25 cellular contexts compared by ENCODE assay signal in genomic region chr14:100629696-100630095, GRCh38. TPM values are rescaled to one million over a fixed set of nuclear protein-coding genes. Genes with fewer than 3 reads are reported as not detected.
DNase-seq lines count a peak whose midpoint lies in the region; ATAC-seq lines count a peak whose summit lies in the region.
"Had no signal": no experiment of that assay in that cellular context is flagged by ENCODE, and none has a peak within 500 bp of the region (broad histone marks: within the 10 kb centered on the region; RNA-seq: fewer than 3 reads in every experiment).

No MANE protein-coding gene starts in this region.

- H2AK5ac ChIP-seq in neuronal stem cell (ENCODE audit: low read depth, low read length): peak overlapping the region; percentile 73

- no peak overlapping the region for H2BK12ac ChIP-seq in neuronal stem cell (ENCODE audit: low read length)

- no peak overlapping the region for H2AFZ ChIP-seq in neuronal stem cell (ENCODE audit: low read length)
- H2AFZ ChIP-seq: hepatocyte, parathyroid adenoma, PC-9 had no signal

- peaks cover 0 to 21% (median 0%) of the 10 kb centered on the region in 3 experiments for H3K27me3 ChIP-seq in neuronal stem cell (ENCODE audit: control insufficient read depth in 3 of 3, insufficient read depth in 3 of 3, low read depth in 1 of 3, low read length in 3 of 3)
- H3K27me3 ChIP-seq: thyroid gland had no signal

- H3K14ac ChIP-seq in neuronal stem cell (ENCODE audit: low read length): peak overlapping the region; percentile 39

- H3K27ac ChIP-seq in neuronal stem cell (replicated peaks; ENCODE audit: low read length): no peak overlapping the region
- H3K27ac ChIP-seq: hepatocyte, HL-60, lower lobe of right lung, parathyroid adenoma, PC-9, thyroid gland, WERI-Rb-1 had no signal

- H3K18ac ChIP-seq in neuronal stem cell (ENCODE audit: low read length): peak overlapping the region; percentile 70

- no peak overlapping the region for H3K4me2 ChIP-seq in neuronal stem cell (ENCODE audit: insufficient read depth, low read length, poor library complexity, severe bottlenecking)
- H3K4me2 ChIP-seq: hepatocyte, PC-9 had no signal

- H3K79me1 ChIP-seq in neuronal stem cell (ENCODE audit: low read depth, low read length): no peaks in the 10 kb centered on the region

- H4K8ac ChIP-seq in neuronal stem cell (ENCODE audit: low read depth, low read length): no peak overlapping the region

- no peak overlapping the region for H3K4ac ChIP-seq in neuronal stem cell (ENCODE audit: low read length)

- WGBS in neuronal stem cell (ENCODE audit: extremely low coverage in 2 of 2, insufficient read length in 2 of 2, insufficient replicate concordance in 1 of 2), 2 donors: no CpG with 5 or more reads among the region's 15 CpGs

- no peak overlapping the region for H3K9ac ChIP-seq in neuronal stem cell (ENCODE audit: low read depth, low read length, poor library complexity)
- H3K9ac ChIP-seq: parathyroid adenoma had no signal

- no peaks in the 10 kb centered on the region for H3K4me1 ChIP-seq in neuronal stem cell (ENCODE audit: control insufficient read depth in 2 of 2, insufficient read depth in 1 of 2, low read depth in 1 of 2, low read length in 2 of 2)
- H3K4me1 ChIP-seq: lower lobe of right lung, parathyroid adenoma, thyroid gland had no signal

- H4K91ac ChIP-seq in neuronal stem cell (ENCODE audit: low read depth, low read length, poor library complexity): no peak overlapping the region

- DNase-seq in DMS 273 treated with DMSO at 0.1 percent for 48 hours (lab: John Stamatoyannopoulos, UW) (peak; percentile 43), M059J (ENCODE audit: low read depth) (peak; percentile 86), cerebellar cortex (ENCODE audit: low spot score) (peak; percentile 52), neuronal stem cell (ENCODE audit: low spot score) (no peak), NOMO-1 treated with DMSO at 0.1 percent for 48 hours (lab: John Stamatoyannopoulos, UW; ENCODE audit: unreplicated experiment) (no peak), DMS153 (lab: John Stamatoyannopoulos, UW) (no peak)
- DNase-seq: activated CD4-positive, alpha-beta T cell treated with anti-CD3 and anti-CD28 coated beads, Interleukin-2, amount 50 U/mL, for 1 hour; activated naive CD8-positive, alpha-beta T cell treated with anti-CD3 and anti-CD28 coated beads for 36 hours; dermis blood vessel endothelial cell; IMR-90; lower lobe of right lung; NCI-H1694; NCI-H2171 treated with DMSO at 0.1 percent for 48 hours; NCI-H82; PC-9; T-helper 1 cell; WERI-Rb-1 had no signal

- peak overlapping the region; percentile 26 for H3K23ac ChIP-seq in neuronal stem cell (ENCODE audit: low read depth, low read length, poor library complexity)

- ATAC-seq in HG03460 (IDR thresholded peaks at IDR 0.05; ENCODE audit: unreplicated experiment) (no peak), HG02610 (IDR thresholded peaks at IDR 0.05; ENCODE audit: unreplicated experiment) (no peak)
- ATAC-seq: activated T-helper 17 cell treated with anti-CD3 and anti-CD28 coated beads, Interleukin-2, amount 50 U/mL, for 72 hours; stimulated activated memory B cell treated with anti-CD40 and anti-IgM and Interleukin-4, amounts not matched to agents 10 μg/mL and 1 μg/mL and 100 μg/mL, for 72 hours had no signal

- no peaks in the 10 kb centered on the region for H3K36me3 ChIP-seq in neuronal stem cell (replicated peaks in 1 of 2; ENCODE audit: control insufficient read depth in 2 of 2, insufficient read depth in 2 of 2, low read length in 2 of 2)
- H3K36me3 ChIP-seq: lower lobe of right lung, thyroid gland, WERI-Rb-1 had no signal

- no peak overlapping the region for H2BK5ac ChIP-seq in neuronal stem cell (ENCODE audit: low read length)

- no peaks in the 10 kb centered on the region for H3K9me3 ChIP-seq in neuronal stem cell (replicated peaks in 1 of 2; ENCODE audit: control insufficient read depth in 2 of 2, insufficient read depth in 1 of 2, low read depth in 1 of 2, low read length in 2 of 2)
- H3K9me3 ChIP-seq: lower lobe of right lung, thyroid gland had no signal

- no peak overlapping the region for H3K4me3 ChIP-seq in neuronal stem cell (ENCODE audit: low read length in 2 of 2)
- H3K4me3 ChIP-seq: hepatocyte, lower lobe of right lung, PC-9, thyroid gland had no signal

- no peak overlapping the region for H2BK120ac ChIP-seq in neuronal stem cell (ENCODE audit: low read depth, low read length)

- H2BK15ac ChIP-seq in neuronal stem cell (ENCODE audit: low read length): peak overlapping the region; percentile 49

RNA-seq across cellular contexts. Expression of gene BEGAIN, which starts 42.5 kb away (rescaled TPM):
- 7.2 and 17.1 TPM in 2 replicates for total RNA-seq in M059J (2014; rRNA removed; shearing (Covaris generic))
- 20.9 TPM for polyA plus RNA-seq in neuronal stem cell (2013, experiment 1 of 2)
- 20.1 TPM for polyA plus RNA-seq in neuronal stem cell (2013, experiment 2 of 2)
- total RNA-seq: PC-9 had no signal

Comparison
In these comparisons a context has a peak if more than half of its experiments do, and no peak if none do; other contexts are left out.
1. DNase-seq: peak in DMS 273 treated with DMSO at 0.1 percent for 48 hours (single experiment), M059J (single experiment) and cerebellar cortex (single experiment); none in neuronal stem cell (single experiment), NOMO-1 treated with DMSO at 0.1 percent for 48 hours (single experiment) and DMS153 (single experiment).